In genomic region chr19:3985643-3986259, GRCh38 we compare ENCODE assay signal across 8 cellular contexts. TPM values are rescaled to one million over a fixed set of nuclear protein-coding genes. Genes with fewer than 3 reads are reported as not detected.
DNase-seq lines count a peak whose midpoint lies in the region; ATAC-seq, FAIRE-seq and TF ChIP-seq lines count a peak whose summit lies in the region.

No MANE protein-coding gene starts in this region.

- H3K4me1 ChIP-seq in DOHH2 (ENCODE audit: control insufficient read depth, low read length): peaks cover 69% of the 10 kb centered on the region
- peaks cover 42% of the 10 kb centered on the region for H3K4me1 ChIP-seq in OCI-LY7 (ENCODE audit: insufficient read depth, low read length, poor library complexity, severe bottlenecking)
- H3K4me1 ChIP-seq in trophoblast cell (ENCODE audit: control insufficient read depth in 1 of 2, insufficient read depth in 2 of 2, low read length in 2 of 2): peaks cover 11 to 20% of the 10 kb centered on the region in 2 experiments

- H3K4me3 ChIP-seq in DOHH2 (ENCODE audit: low read length) (peak overlapping the region; percentile 99), OCI-LY7 (ENCODE audit: low read depth, low read length, poor library complexity, severe bottlenecking) (peak overlapping the region; percentile 93), epithelial cell of proximal tubule (ENCODE audit: low read depth, low read length) (peak overlapping the region; percentile 96), trophoblast cell (ENCODE audit: low read depth, low read length) (no peak overlapping the region)

- H3K36me3 ChIP-seq in DOHH2 (ENCODE audit: control insufficient read depth, low read length) (peaks cover 45% of the 10 kb centered on the region), OCI-LY7 (ENCODE audit: insufficient read depth, low read length) (peaks cover 44% of the 10 kb centered on the region), trophoblast cell (ENCODE audit: control insufficient read depth in 1 of 2, insufficient read depth in 2 of 2, low read length in 2 of 2) (peaks cover 36% of the 10 kb centered on the region in 2 experiments)

- H3K18ac ChIP-seq in trophoblast cell (ENCODE audit: low read length): no peak overlapping the region

- H3F3A ChIP-seq in DOHH2 (ENCODE audit: control insufficient read depth, insufficient read depth): peaks cover 62% of the 10 kb centered on the region

- H3K9me3 ChIP-seq in DOHH2 (ENCODE audit: control insufficient read depth, insufficient read depth, low read length) (no peaks in the 10 kb centered on the region), OCI-LY7 (ENCODE audit: low read length) (no peaks in the 10 kb centered on the region), trophoblast cell (ENCODE audit: insufficient read depth, low read depth, low read length) (peaks cover 5% of the 10 kb centered on the region)

- FAIRE-seq in D721Med (lab: Jason Lieb, UNC): no peak

- no peak overlapping the region for H3K4ac ChIP-seq in trophoblast cell (ENCODE audit: low read depth, low read length)

- no peak overlapping the region for H2AK5ac ChIP-seq in trophoblast cell (ENCODE audit: low read length)

- H4K8ac ChIP-seq in trophoblast cell (ENCODE audit: low read depth, low read length): no peak overlapping the region

- peaks cover 7% of the 10 kb centered on the region for H3K79me1 ChIP-seq in trophoblast cell (ENCODE audit: low read length)

- ATAC-seq in HG03354 (IDR thresholded peaks at IDR 0.05; ENCODE audit: poor library complexity, severe bottlenecking, unreplicated experiment) (no peak), HG02759 (IDR thresholded peaks at IDR 0.05; ENCODE audit: unreplicated experiment) (no peak), HG03469 (IDR thresholded peaks at IDR 0.05; ENCODE audit: unreplicated experiment) (no peak)

- no peak overlapping the region for H3K9ac ChIP-seq in trophoblast cell (ENCODE audit: low read length)

- no peak overlapping the region for H4K12ac ChIP-seq in trophoblast cell (ENCODE audit: low read depth, low read length)

- no peak overlapping the region for H2BK5ac ChIP-seq in trophoblast cell (ENCODE audit: low read depth, low read length, poor library complexity)

- H3K27me3 ChIP-seq in DOHH2 (ENCODE audit: control insufficient read depth, low read length) (no peaks in the 10 kb centered on the region), trophoblast cell (ENCODE audit: insufficient read depth, low read length) (no peaks in the 10 kb centered on the region)

- H2AFZ ChIP-seq in OCI-LY7 (ENCODE audit: low read length): peak overlapping the region; percentile 84; the same call in 1 of the 2 replicates
- no peak overlapping the region for H2AFZ ChIP-seq in trophoblast cell (ENCODE audit: insufficient read depth, low read length, poor library complexity)

- H4K20me1 ChIP-seq in DOHH2 (ENCODE audit: control insufficient read depth, insufficient read depth, low read depth, low read length) (peaks cover 41% of the 10 kb centered on the region), OCI-LY7 (ENCODE audit: insufficient read depth, low read length) (peaks cover 42% of the 10 kb centered on the region)

- WGBS in trophoblast cell (ENCODE audit: extremely low coverage, insufficient coverage, insufficient read length): no CpG with 5 or more reads among the region's 19 CpGs

- BruUV-seq in OCI-LY7 (replicated peaks; lab: Mats Ljungman, UMichigan): no TSS peak

- peaks cover 46% of the 10 kb centered on the region for H3K79me2 ChIP-seq in DOHH2 (ENCODE audit: control insufficient read depth, low read length)
- H3K79me2 ChIP-seq in OCI-LY7 (ENCODE audit: insufficient read depth, low read depth, low read length): peaks cover 51% of the 10 kb centered on the region
- peaks cover 32% of the 10 kb centered on the region for H3K79me2 ChIP-seq in trophoblast cell (ENCODE audit: control insufficient read depth, insufficient read depth, low read length, poor library complexity)

- DNase-seq in OCI-LY7 (ENCODE audit: low spot score) (no peak), epithelial cell of proximal tubule (ENCODE audit: low read depth) (no peak), trophoblast cell (no peak), D721Med (ENCODE audit: insufficient read length, low spot score) (no peak)

- H4K91ac ChIP-seq in trophoblast cell (ENCODE audit: low read depth, low read length): no peak overlapping the region

- no peak overlapping the region for H3K23ac ChIP-seq in trophoblast cell (ENCODE audit: low read length)

- H3K27ac ChIP-seq in DOHH2 (ENCODE audit: low read depth, low read length) (peak overlapping the region; percentile 89), OCI-LY7 (ENCODE audit: low read depth, low read length, poor library complexity, severe bottlenecking) (peak overlapping the region; percentile 87), trophoblast cell (ENCODE audit: low read depth, low read length) (no peak overlapping the region)

- CTCF ChIA-PET in OCI-LY7 (lab: Charles Lee; ENCODE audit: unreplicated experiment): interaction anchor here (1.2 kb wide), 1 partner anchor 21 kb away, joined by 5 read pairs; no protein-coding TSS in a partner anchor

- H3K4me2 ChIP-seq in DOHH2 (ENCODE audit: low read length) (peak overlapping the region; percentile 95), OCI-LY7 (ENCODE audit: low read length) (peak overlapping the region; percentile 97), trophoblast cell (ENCODE audit: low read length) (peak overlapping the region; percentile 78)

- TF ChIP-seq CTCF in DOHH2 (IDR thresholded peaks at IDR 0.05; ENCODE audit: low read depth, low read length, poor library complexity, severe bottlenecking): no peak
- no peak for TF ChIP-seq CTCF in OCI-LY7 (conservative IDR thresholded peaks at IDR 0.05; ENCODE audit: low read length)
- no peak for TF ChIP-seq CTCF in epithelial cell of proximal tubule (conservative IDR thresholded peaks at IDR 0.05; ENCODE audit: low read depth, low read length)
- no peak for TF ChIP-seq CTCF in D721Med (IDR thresholded peaks at IDR 0.05; ENCODE audit: insufficient read depth, missing control alignments)

- POLR2A ChIA-PET in OCI-LY7 (lab: Charles Lee): interaction anchor here (0.6 to 1.4 kb wide), 5 partner anchors 9 to 1764 kb away, joined by 3 to 4 read pairs (median 3); no protein-coding TSS in a partner anchor

- intact Hi-C loops in OCI-LY7 (cut with micrococcal nuclease; ENCODE audit: unreplicated experiment): loop anchor here (1.0 to 5.0 kb wide), 7 partner anchors 22 to 262 kb away; partner anchors contain the start of genes ANKRD24, MAP2K2, PIAS4 and SIRT6

- H2BK12ac ChIP-seq in trophoblast cell (ENCODE audit: low read length): no peak overlapping the region

- no peak overlapping the region for H2BK120ac ChIP-seq in trophoblast cell (ENCODE audit: insufficient read depth, low read length, poor library complexity)

- H3K14ac ChIP-seq in trophoblast cell (ENCODE audit: low read length): no peak overlapping the region

- H3K9me2 ChIP-seq in DOHH2 (replicated peaks; ENCODE audit: control insufficient read depth, low read length): no peaks in the 10 kb centered on the region
- no peaks in the 10 kb centered on the region for H3K9me2 ChIP-seq in OCI-LY7 (ENCODE audit: insufficient read depth, low read length)

RNA-seq across cellular contexts. Expression of gene EEF2, which starts 0.5 kb away (rescaled TPM):
- 1,633 and 1,634 TPM in 2 replicates for total RNA-seq in OCI-LY7 (2014; rRNA removed; shearing (Covaris generic))
- total RNA-seq in OCI-LY7 (2022) (3,507 and 3,668 TPM in 2 replicates), epithelial cell of proximal tubule (1,327 and 1,998 TPM in 2 replicates)
- 1,711 and 1,770 TPM in 2 replicates for polyA plus RNA-seq in trophoblast cell (2013)

RNA-seq across cellular contexts. Expression of gene DAPK3, which starts 14.9 kb away (rescaled TPM):
- 48.6 and 49.3 TPM in 2 replicates for total RNA-seq in OCI-LY7 (2014; rRNA removed; shearing (Covaris generic))
- total RNA-seq in OCI-LY7 (2022): 40.4 and 47.1 TPM in 2 replicates
- total RNA-seq in epithelial cell of proximal tubule: 112 and 124 TPM in 2 replicates
- polyA plus RNA-seq in trophoblast cell (2013): 151 and 155 TPM in 2 replicates

RNA-seq across cellular contexts. Expression of gene PIAS4, which starts 21.8 kb away (rescaled TPM):
- total RNA-seq in OCI-LY7 (2014; rRNA removed; shearing (Covaris generic)): 25.3 and 31.5 TPM in 2 replicates
- total RNA-seq in OCI-LY7 (2022) (34.4 and 35.0 TPM in 2 replicates), epithelial cell of proximal tubule (26.7 and 31.5 TPM in 2 replicates)
- polyA plus RNA-seq in trophoblast cell (2013): 73.6 and 81.3 TPM in 2 replicates

RNA-seq across cellular contexts. Expression of gene NMRK2, which starts 52.9 kb away (rescaled TPM):
- total RNA-seq in OCI-LY7 (2014; rRNA removed; shearing (Covaris generic)): not detected in 2 replicates
- total RNA-seq in OCI-LY7 (2022): not detected in 2 replicates
- total RNA-seq in epithelial cell of proximal tubule: not detected in 2 replicates
- polyA plus RNA-seq in trophoblast cell (2013): 4.5 and 5.6 TPM in 2 replicates
